25 cellular contexts compared by ENCODE assay signal in genomic region chr3:1068985-1069384, GRCh38. TPM values are rescaled to one million over a fixed set of nuclear protein-coding genes. Genes with fewer than 3 reads are reported as not detected.
DNase-seq lines count a peak whose midpoint lies in the region; FAIRE-seq and TF ChIP-seq lines count a peak whose summit lies in the region.
"Had no signal": no experiment of that assay in that cellular context is flagged by ENCODE, and none has a peak within 500 bp of the region (broad histone marks: within the 10 kb centered on the region; RNA-seq: fewer than 3 reads in every experiment).

No MANE protein-coding gene starts in this region.

- no peak overlapping the region for H3K56ac ChIP-seq in H1 (replicated peaks; ENCODE audit: insufficient read length, low read depth, low read length)

- POLR2A ChIA-PET in H1 (lab: Charles Lee; ENCODE audit: partially characterized antibody): no interaction called here

- no peak for TF ChIP-seq EP300 in H1 (IDR thresholded peaks at IDR 0.05; ENCODE audit: borderline replicate concordance in 1 of 2, low read depth in 2 of 2, low read length in 2 of 2)

- no peaks in the 10 kb centered on the region for H3K4me1 Mint-ChIP-seq in CD14-positive monocyte
- H3K4me1 Mint-ChIP-seq: CD8-positive, alpha-beta memory T cell had no signal

- no peak overlapping the region for H3K4ac ChIP-seq in H1 (replicated peaks; ENCODE audit: insufficient read length, low read depth, low read length)

- H2BK20ac ChIP-seq in H1 (ENCODE audit: low read length): no peak overlapping the region

- H3K79me2 ChIP-seq in OCI-LY3 (ENCODE audit: low read length) (no peaks in the 10 kb centered on the region), H1 (ENCODE audit: control insufficient read depth in 1 of 2, insufficient read depth in 2 of 2, low read length in 2 of 2) (no peaks in the 10 kb centered on the region)

- CTCF ChIA-PET in H1 (lab: Charles Lee; ENCODE audit: partially characterized antibody): no interaction called here

- H3K4me2 ChIP-seq in OCI-LY3 (ENCODE audit: low read length) (no peak overlapping the region), H1 (ENCODE audit: insufficient read depth in 1 of 2, low read depth in 2 of 2, low read length in 2 of 2) (no peak overlapping the region)

- H3K36me3 ChIP-seq in OCI-LY3 (replicated peaks; ENCODE audit: low read depth, low read length) (no peaks in the 10 kb centered on the region), H1 (ENCODE audit: control insufficient read depth in 2 of 4, insufficient read depth in 4 of 4, low read length in 3 of 4) (no peaks in the 10 kb centered on the region), kidney epithelial cell (ENCODE audit: control insufficient read depth, insufficient read depth, low read length) (no peaks in the 10 kb centered on the region)

- no peak overlapping the region for H4K5ac ChIP-seq in H1 (ENCODE audit: insufficient read length, low read depth, low read length)

- no peak overlapping the region for H2BK15ac ChIP-seq in H1 (ENCODE audit: low read length)

- no peak overlapping the region for H2AK5ac ChIP-seq in H1 (ENCODE audit: low read depth, low read length)

- no peak overlapping the region for H2BK5ac ChIP-seq in H1 (ENCODE audit: low read depth, low read length)

- intact Hi-C loops in CD14-positive monocyte (cut with micrococcal nuclease): no loop called here

- no peaks in the 10 kb centered on the region for H3K27me3 Mint-ChIP-seq in CD14-positive monocyte (ENCODE audit: low read depth in 3 of 3)
- H3K27me3 Mint-ChIP-seq: CD8-positive, alpha-beta memory T cell had no signal

- DNase-seq in H1 (ENCODE audit: low read depth in 1 of 2, low spot score in 2 of 2): no peak
- DNase-seq in kidney epithelial cell (ENCODE audit: low read depth): peak; percentile 5
- peak; percentile 77 for DNase-seq in renal cortical epithelial cell (ENCODE audit: low read depth)
- no peak for DNase-seq in CD14-positive monocyte (ENCODE audit: low spot score)
- no peak for DNase-seq in DMS114 treated with DMSO at 0.1 percent for 48 hours (lab: John Stamatoyannopoulos, UW; ENCODE audit: unreplicated experiment)
- no peak for DNase-seq in GM19240 (ENCODE audit: insufficient read length, low spot score)
- DNase-seq: C1 segment of cervical spinal cord; CD8-positive, alpha-beta memory T cell; DMS 273 treated with DMSO at 0.1 percent for 48 hours; DMS79 treated with DMSO at 0.1 percent for 48 hours; GF-D8; H7; Kasumi-1; MV-4-11; NCI-H1105; NCI-H1436 treated with DMSO at 0.1 percent for 48 hours; NCI-H187 treated with DMSO at 0.1 percent for 48 hours; NCI-H526 treated with DMSO at 0.1 percent for 48 hours; SHP77 had no signal

- no peaks in the 10 kb centered on the region for H3K79me1 ChIP-seq in H1 (ENCODE audit: low read depth, low read length)

- H3K36me3 Mint-ChIP-seq in CD14-positive monocyte: no peaks in the 10 kb centered on the region
- H3K36me3 Mint-ChIP-seq: CD8-positive, alpha-beta memory T cell had no signal

- H3K27ac Mint-ChIP-seq in CD14-positive monocyte: no peak overlapping the region
- H3K27ac Mint-ChIP-seq: CD8-positive, alpha-beta memory T cell had no signal

- no peaks in the 10 kb centered on the region for H3K23me2 ChIP-seq in H1 (ENCODE audit: low read depth, low read length)

- H2BK12ac ChIP-seq in H1 (ENCODE audit: low read depth, low read length): no peak overlapping the region

- H4K20me1 ChIP-seq in OCI-LY3 (ENCODE audit: insufficient read depth, low read length): no peaks in the 10 kb centered on the region
- H4K20me1 ChIP-seq in H1 (replicated peaks in 1 of 2; ENCODE audit: control insufficient read depth in 1 of 2, insufficient read depth in 2 of 2, low read length in 2 of 2): no peaks in the 10 kb centered on the region

- H3K27ac ChIP-seq in OCI-LY3 (ENCODE audit: low read length) (no peak overlapping the region), H1 (ENCODE audit: low read depth, low read length) (no peak overlapping the region)
- H3K27ac ChIP-seq: RWPE1 had no signal

- no peak for TF ChIP-seq POLR2A in H1 (IDR thresholded peaks at IDR 0.05; ENCODE audit: control extremely low read depth in 1 of 2, low read depth in 2 of 2, low read length in 2 of 2)

- no peak overlapping the region for H4K91ac ChIP-seq in H1 (replicated peaks; ENCODE audit: insufficient read length, low read length)

- H3K23ac ChIP-seq in H1 (ENCODE audit: insufficient read length): no peak overlapping the region

- H2AFZ ChIP-seq in OCI-LY3 (ENCODE audit: low read depth, low read length): 0 out of 2 replicates have a peak overlapping the region, but pooled peaks have one; percentile 27
- peak overlapping the region; percentile 70; the same call in 1 of the 2 replicates for H2AFZ ChIP-seq in H1 (ENCODE audit: low read length)

- peaks cover 0 to 9% (median 4%) of the 10 kb centered on the region in 7 donors for H3K9me3 Mint-ChIP-seq in CD14-positive monocyte

- H3K4me3 Mint-ChIP-seq in CD14-positive monocyte: no peak overlapping the region
- H3K4me3 Mint-ChIP-seq: CD8-positive, alpha-beta memory T cell had no signal

- H3K4me1 ChIP-seq in OCI-LY3 (ENCODE audit: low read length): no peaks in the 10 kb centered on the region
- H3K4me1 ChIP-seq in H1 (replicated peaks in 1 of 4; ENCODE audit: control insufficient read depth in 3 of 4, insufficient read depth in 4 of 4, low read length in 3 of 4): no peaks in the 10 kb centered on the region

- FAIRE-seq in H1 (lab: Jason Lieb, UNC): no peak
- FAIRE-seq: GM12891 had no signal

- H3K18ac ChIP-seq in H1 (ENCODE audit: extremely low read depth, low read length): no peak overlapping the region

- H3K9me3 ChIP-seq in OCI-LY3 (ENCODE audit: insufficient read depth, low read length): peaks cover 7% of the 10 kb centered on the region; the same call in 1 of the 2 replicates
- H3K9me3 ChIP-seq in H1 (ENCODE audit: insufficient read depth in 2 of 2, low read depth in 1 of 2, low read length in 1 of 2): no peaks in the 10 kb centered on the region

- no peak overlapping the region for H2BK120ac ChIP-seq in H1 (replicated peaks; ENCODE audit: low read depth, low read length)

- TF ChIP-seq RAD21 in H1 (IDR thresholded peaks at IDR 0.05 in 1 of 2, conservative IDR thresholded peaks at IDR 0.05 in 1 of 2; ENCODE audit: low read depth in 2 of 2, low read length in 2 of 2): no peak

- no peak overlapping the region for H3K9ac ChIP-seq in OCI-LY3 (ENCODE audit: low read length)
- H3K9ac ChIP-seq in H1 (replicated peaks in 1 of 4; ENCODE audit: extremely low read depth in 1 of 4, low read depth in 3 of 4, low read length in 3 of 4): no peak overlapping the region

- H3K14ac ChIP-seq in H1 (ENCODE audit: insufficient read length): no peak overlapping the region

- H3K27me3 ChIP-seq in OCI-LY3 (ENCODE audit: low read depth, low read length) (no peaks in the 10 kb centered on the region), H1 (replicated peaks in 1 of 4; ENCODE audit: control insufficient read depth in 3 of 4, extremely low read depth in 1 of 4, insufficient read depth in 3 of 4, low read length in 3 of 4) (no peaks in the 10 kb centered on the region), kidney epithelial cell (ENCODE audit: control insufficient read depth, insufficient read depth, low read length) (no peaks in the 10 kb centered on the region)

- H3K4me3 ChIP-seq in OCI-LY3 (ENCODE audit: low read length) (no peak overlapping the region), H1 (ENCODE audit: extremely low read depth in 1 of 4, insufficient read depth in 2 of 4, low read depth in 3 of 4, low read length in 4 of 4) (no peak overlapping the region), kidney epithelial cell (ENCODE audit: low read depth, low read length) (no peak overlapping the region)

- 95% methylated on average over 4 of the region's 4 CpGs; no CpG with 5 or more reads in 1 of the 2 experiments for WGBS in H1 (ENCODE audit: extremely low coverage in 1 of 2, insufficient coverage in 1 of 2, insufficient read length in 1 of 2, insufficient replicate concordance in 2 of 2, low coverage in 1 of 2, low lambda C conversion rate in 2 of 2, missing lambda C conversion rate in 1 of 2), 2 experiments

- TF ChIP-seq CTCF in OCI-LY3 (IDR thresholded peaks at IDR 0.05; ENCODE audit: low read depth, low read length) (no peak), H1 (IDR thresholded peaks at IDR 0.05; ENCODE audit: control extremely low read depth in 1 of 3, insufficient read depth in 1 of 3, low read depth in 1 of 3, low read length in 3 of 3) (no peak), kidney epithelial cell (IDR thresholded peaks at IDR 0.05; ENCODE audit: insufficient read depth, low read length, poor library complexity, severe bottlenecking) (no peak), CD14-positive monocyte (IDR thresholded peaks at IDR 0.05) (no peak)

- no peak overlapping the region for H4K8ac ChIP-seq in H1 (ENCODE audit: extremely low read depth, insufficient read depth, low read length)

TF ChIP-seq in H1, 55 proteins besides CTCF, POLR2A, EP300 and RAD21 (continues in another document):
- TF ChIP-seq JUN (IDR thresholded peaks at IDR 0.05; ENCODE audit: low read depth, low read length): no peak
- TF ChIP-seq SIN3A (conservative IDR thresholded peaks at IDR 0.05 in 1 of 2, IDR thresholded peaks at IDR 0.05 in 1 of 2; ENCODE audit: low read depth in 1 of 2, low read length in 2 of 2): no peak
- no peak for TF ChIP-seq CHD2 (IDR thresholded peaks at IDR 0.05; ENCODE audit: low read length)
- TF ChIP-seq ASH2L (IDR thresholded peaks at IDR 0.05; ENCODE audit: low read length): no peak
- no peak for TF ChIP-seq TCF12 (IDR thresholded peaks at IDR 0.05; ENCODE audit: low read depth, low read length)
- TF ChIP-seq RFX5 (IDR thresholded peaks at IDR 0.05; ENCODE audit: borderline replicate concordance, low read depth, low read length): no peak
- TF ChIP-seq SIX5 (IDR thresholded peaks at IDR 0.05; ENCODE audit: low read depth, low read length): no peak
- TF ChIP-seq CBX5 (IDR thresholded peaks at IDR 0.05; ENCODE audit: low read depth, low read length): no peak
- TF ChIP-seq CREB1 (IDR thresholded peaks at IDR 0.05): no peak

RNA-seq across cellular contexts. Expression of gene CNTN6, which starts 23.8 kb away (rescaled TPM):
- total RNA-seq in H1 (2021; fragmentation: NEBNext Ultra II Directional; extraction: Animal tissue kit (Norgen Biotek cat#: 25700)): not detected in 2 replicates
- polyA plus RNA-seq in H1 (2011; rRNA removed) (not detected in 2 replicates), CD14-positive monocyte (not detected)
- not detected for polyA plus RNA-seq in H1 (2011; cell fraction: cytosol; rRNA removed)
- not detected for polyA plus RNA-seq in H1 (2011; cell fraction: nucleus; rRNA removed)
- not detected in 4 replicates for polyA plus RNA-seq in H1 (2012, experiment 1 of 2)
- polyA plus RNA-seq in H1 (2012, experiment 2 of 2): not detected
- polyA plus RNA-seq in H1 (2013, experiment 1 of 2): not detected
- 0.02 TPM for polyA plus RNA-seq in H1 (2013, experiment 2 of 2)
- polyA minus RNA-seq in H1 (2011; rRNA and poly(A)+ RNA removed): not detected in 2 replicates
- not detected for polyA minus RNA-seq in H1 (2011; cell fraction: cytosol; rRNA and poly(A)+ RNA removed)
- polyA minus RNA-seq in H1 (2011; cell fraction: nucleus; rRNA and poly(A)+ RNA removed): not detected
- total RNA-seq in kidney epithelial cell (0.34 and 0.38 TPM in 2 replicates), renal cortical epithelial cell (0.25 and 0.35 TPM in 2 replicates)
- total RNA-seq: CD8-positive, alpha-beta memory T cell; H7; HT-29; M059J; OCI-LY7 had no signal
- polyA plus RNA-seq: CD8-positive, alpha-beta memory T cell had no signal

Comparison
In these comparisons a context has a peak if more than half of its experiments do, and no peak if none do; other contexts are left out.
1. DNase-seq: peak in kidney epithelial cell (single experiment) and renal cortical epithelial cell (single experiment); none in H1 (0 of 2), CD14-positive monocyte (single experiment), DMS114 treated with DMSO at 0.1 percent for 48 hours (single experiment) and GM19240 (single experiment).